8 cellular contexts compared by ENCODE assay signal in the genomic region with DNA sequence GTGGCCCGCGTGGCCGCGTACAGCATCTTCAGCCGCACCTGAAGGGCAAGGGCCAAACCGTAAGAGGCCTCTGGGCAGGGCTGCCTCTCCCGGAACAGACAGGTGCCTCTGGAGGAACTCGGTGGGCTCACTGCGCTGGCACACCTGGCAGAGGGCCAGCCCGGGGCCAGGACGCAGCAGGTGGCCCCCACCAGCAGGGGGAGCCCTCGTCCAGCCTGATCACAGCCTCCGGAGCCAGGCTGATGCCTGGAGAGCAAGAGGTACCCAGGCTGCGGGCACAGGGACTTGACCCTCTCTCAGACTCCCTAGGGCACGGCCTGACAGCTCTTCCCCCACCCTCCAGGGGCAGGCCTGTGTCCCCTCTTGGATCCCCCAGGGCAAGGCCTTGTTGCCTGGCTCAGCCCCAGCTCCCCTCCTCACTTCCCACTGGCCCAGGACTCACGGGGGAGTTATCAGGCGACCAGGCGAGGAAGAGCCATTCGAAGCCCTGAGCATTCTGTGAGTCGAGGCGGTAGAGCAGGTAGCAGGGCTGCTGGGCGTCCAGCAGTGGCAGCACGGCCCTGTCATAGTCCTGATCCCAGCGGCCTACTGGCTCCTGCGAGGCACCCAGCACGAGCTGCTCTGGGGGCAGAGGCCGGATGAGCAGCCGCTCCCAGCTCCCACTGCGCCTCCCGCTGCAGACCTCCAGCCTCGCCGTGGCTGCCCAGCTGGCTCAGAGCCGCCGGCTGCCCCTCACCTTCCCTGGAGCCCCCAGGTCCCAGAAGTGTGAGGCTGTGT.
DNase-seq lines count a peak whose midpoint lies in the region; ATAC-seq and TF ChIP-seq lines count a peak whose summit lies in the region.

No MANE protein-coding gene starts in this region.

- no peak for ATAC-seq in GM18519 (IDR thresholded peaks at IDR 0.05; ENCODE audit: low FRiP score, unreplicated experiment)

- H3K4me3 ChIP-seq in cardiac fibroblast (replicated peaks in 1 of 2; ENCODE audit: low read depth in 2 of 2, low read length in 2 of 2) = no peak overlapping the region

- TF ChIP-seq CTCF in cardiac fibroblast (IDR thresholded peaks at IDR 0.05; ENCODE audit: low read depth, low read length) = peak; percentile 93

- peak; percentile 7 for DNase-seq in DMS153 (lab: John Stamatoyannopoulos, UW)
- DNase-seq in DMS153 treated with DMSO at 0.1 percent for 48 hours (lab: John Stamatoyannopoulos, UW; ENCODE audit: unreplicated experiment) = no peak
- peak; percentile 38 for DNase-seq in MV-4-11 (lab: John Stamatoyannopoulos, UW)
- peak; percentile 89 for DNase-seq in activated CD4-positive, CD25-positive, alpha-beta regulatory T cell treated with anti-CD3 and anti-CD28 coated beads, Interleukin-2, amount 50 U/mL, for 72 hours
- DNase-seq in cardiac fibroblast (ENCODE audit: low read depth in 2 of 2) = peak; percentile 54 to 63
- DNase-seq in medulla oblongata (ENCODE audit: extremely low spot score) = peak; percentile 51
- peak; percentile 76 to 82 for DNase-seq in stimulated activated CD8-positive, alpha-beta memory T cell treated with anti-CD3 and anti-CD28 coated beads, Interleukin-2, amount 100 ng/mL, for 1 hour (ENCODE audit: low read depth in 2 of 2)
